31 cellular contexts compared by ENCODE assay signal in the genomic region with DNA sequence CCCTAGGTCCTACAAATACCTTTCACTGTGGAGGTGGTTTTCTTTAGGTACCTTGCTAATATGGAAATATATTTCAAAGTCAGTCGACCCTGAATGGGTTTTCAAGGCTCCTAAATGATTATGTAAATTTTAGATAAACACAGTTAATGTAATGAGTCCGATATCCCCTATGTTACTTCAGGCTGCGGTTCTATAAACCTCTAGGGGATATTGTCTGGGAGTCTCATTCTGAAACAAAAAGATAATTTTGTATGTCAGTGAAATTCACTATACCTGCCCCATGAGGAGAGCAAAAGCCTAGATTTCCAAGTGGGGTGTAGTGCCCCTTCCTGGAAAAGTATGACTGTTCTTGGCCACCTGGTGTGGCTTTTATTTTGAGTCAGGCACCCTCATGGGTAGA.
"Had no signal": no experiment of that assay in that cellular context is flagged by ENCODE, and none has a peak within 500 bp of the region (broad histone marks: within the 10 kb centered on the region; RNA-seq: fewer than 3 reads in every experiment).

No MANE protein-coding gene starts in this region.

- H3K9me3 ChIP-seq: MG63, Peyer's patch, SJSA1, SK-N-SH had no signal

- H3K27me3 ChIP-seq: brain microvascular endothelial cell, Peyer's patch, SJSA1 had no signal

- DNase-seq: activated CD4-positive, alpha-beta memory T cell treated with anti-CD3 and anti-CD28 coated beads for 36 hours; activated CD4-positive, alpha-beta T cell treated with anti-CD3 and anti-CD28 coated beads for 4 hours; activated CD4-positive, alpha-beta T cell treated with anti-CD3 and anti-CD28 coated beads, Interleukin-2, amount 50 U/mL, for 1 hour; activated CD4-positive, CD25-positive, alpha-beta regulatory T cell treated with anti-CD3 and anti-CD28 coated beads, Interleukin-2, amount 50 U/mL, for 72 hours; activated CD8-positive, alpha-beta memory T cell treated with anti-CD3 and anti-CD28 coated beads, Interleukin-2, amount 50 U/mL, for 4 hours; activated effector memory CD4-positive, alpha-beta T cell treated with anti-CD3 and anti-CD28 coated beads, Interleukin-2, amount 50 U/mL, for 16 hours; activated naive CD4-positive, alpha-beta T cell; activated naive CD4-positive, alpha-beta T cell treated with anti-CD3 and anti-CD28 coated beads, Interleukin-2, amount 50 U/mL, for 16 hours; activated naive CD8-positive, alpha-beta T cell treated with anti-CD3 and anti-CD28 coated beads for 36 hours; activated T-cell treated with anti-CD3 and anti-CD28 coated beads, Interleukin-2, amount 50 U/mL, for 72 hours; amniotic stem cell; aorta; brain microvascular endothelial cell; central memory CD4-positive, alpha-beta T cell; Kasumi-1; KG1; MG63; NCI-H1092; NCI-H1436 treated with DMSO at 0.1 percent for 48 hours; NCI-H1694 treated with DMSO at 0.1 percent for 48 hours; NCI-H345; NCI-H510A; NK-92 treated with Interleukin-12 subunit alpha and Interleukin-12 subunit beta, amount 100 ng/mL, for 24 hours; PC-3; Peyer's patch; RPMI8226; SHP77 treated with DMSO at 0.1 percent for 48 hours; SK-N-SH had no signal

- H3K27ac ChIP-seq: brain microvascular endothelial cell, Peyer's patch, SJSA1 had no signal

- H3K4me3 ChIP-seq: MG63, Peyer's patch, SJSA1 had no signal

- H3K36me3 ChIP-seq: brain microvascular endothelial cell, MG63, Peyer's patch, SJSA1 had no signal

- ATAC-seq: activated T-cell treated with anti-CD3 and anti-CD28 coated beads, Interleukin-2, amount 50 U/mL, for 72 hours; activated T-helper 17 cell treated with anti-CD3 and anti-CD28 coated beads, Interleukin-2, amount 50 U/mL, for 72 hours; PC-3; WTC11 had no signal

- H3K4me1 ChIP-seq: Peyer's patch, SJSA1 had no signal
